8 cellular contexts compared by ENCODE assay signal in the genomic region with DNA sequence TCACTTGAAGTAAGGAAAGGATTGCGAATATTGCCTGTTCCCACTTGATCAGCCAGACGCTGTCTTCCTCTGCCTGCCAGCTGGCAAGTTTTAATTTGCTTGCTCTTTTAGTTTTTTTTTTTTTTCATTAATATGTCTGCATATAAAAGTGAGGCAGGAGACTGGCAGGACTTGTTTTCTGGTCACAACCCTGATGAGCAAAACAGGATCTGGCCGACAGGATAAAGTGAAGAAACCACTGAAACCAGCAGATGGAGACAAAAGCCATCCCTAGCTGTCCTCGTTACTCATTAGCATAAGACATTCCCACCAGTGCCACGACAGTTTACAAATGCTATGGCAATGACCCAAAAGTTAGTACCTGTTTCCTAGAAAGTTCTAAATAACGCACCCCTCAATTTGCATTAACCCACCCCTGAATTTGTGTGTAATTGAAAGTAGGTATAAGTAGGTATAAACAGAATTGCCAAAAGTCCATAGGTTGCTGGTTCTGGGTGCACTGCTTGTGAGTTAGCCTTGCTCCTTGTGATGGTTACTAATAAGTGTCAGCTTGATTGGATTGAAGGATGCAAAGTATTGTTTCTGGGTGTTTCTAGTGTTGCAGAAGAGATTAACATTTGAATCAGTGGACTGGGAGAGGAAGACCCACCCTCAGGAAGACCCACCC.
DNase-seq lines count a peak whose midpoint lies in the region; ATAC-seq and TF ChIP-seq lines count a peak whose summit lies in the region.

No MANE protein-coding gene starts in this region.

- intact Hi-C loops in sigmoid colon (cut with DNase I): no loop called here

- CTCF ChIA-PET in BJ (lab: Yijun Ruan, JAX): interaction anchor here (0.8 kb wide), 1 partner anchor 11 kb away, joined by 3 read pairs; no protein-coding TSS in a partner anchor
- CTCF ChIA-PET in HEK293 (lab: Yijun Ruan, JAX): interaction anchor here (0.7 to 1.1 kb wide), 2 partner anchors 11 to 467 kb away, joined by 3 read pairs; no protein-coding TSS in a partner anchor

- H3K4me3 Mint-ChIP-seq in neural progenitor cell: no peak overlapping the region

- DNase-seq in BJ (ENCODE audit: low read depth) (no peak), epithelial cell of proximal tubule (ENCODE audit: low read depth) (no peak), neural progenitor cell (ENCODE audit: low spot score) (peak; percentile 19), sigmoid colon (no peak)

- TF ChIP-seq EP300 in sigmoid colon (IDR thresholded peaks at IDR 0.05): no peak

- no peak overlapping the region for H3K27ac Mint-ChIP-seq in neural progenitor cell

- POLR2A ChIA-PET in BJ (lab: Charles Lee): no interaction called here
- POLR2A ChIA-PET in HEK293 (lab: Yijun Ruan, JAX): no interaction called here

- no peaks in the 10 kb centered on the region for H3K9me3 ChIP-seq in HEK293 (ENCODE audit: control insufficient read depth, insufficient read depth, low read depth, low read length)
- no peaks in the 10 kb centered on the region for H3K9me3 ChIP-seq in OCI-LY3 (ENCODE audit: insufficient read depth, low read length)
- H3K9me3 ChIP-seq in neural progenitor cell (ENCODE audit: low read depth): no peaks in the 10 kb centered on the region
- H3K9me3 ChIP-seq in sigmoid colon: no peaks in the 10 kb centered on the region

- H3K4me3 ChIP-seq in BJ (ENCODE audit: low read depth, low read length) (no peak overlapping the region), HEK293 (ENCODE audit: low read depth, low read length) (no peak overlapping the region), OCI-LY3 (ENCODE audit: low read length) (no peak overlapping the region), epithelial cell of proximal tubule (ENCODE audit: low read depth, low read length) (no peak overlapping the region), neural progenitor cell (no peak overlapping the region), sigmoid colon (no peak overlapping the region)

- H3K27ac ChIP-seq in HEK293 (ENCODE audit: extremely low read depth, low read depth, low read length) (no peak overlapping the region), OCI-LY3 (ENCODE audit: low read length) (no peak overlapping the region), neural progenitor cell (no peak overlapping the region), sigmoid colon (no peak overlapping the region)

- TF ChIP-seq CTCF in BJ (IDR thresholded peaks at IDR 0.05; ENCODE audit: insufficient read depth, low read depth, low read length) (peak; percentile 51), HEK293 (tag by site-specific recombination; IDR thresholded peaks at IDR 0.05) (no peak), OCI-LY3 (IDR thresholded peaks at IDR 0.05; ENCODE audit: low read depth, low read length) (peak; percentile 41), epithelial cell of proximal tubule (conservative IDR thresholded peaks at IDR 0.05; ENCODE audit: low read depth, low read length) (peak; percentile 71), neural progenitor cell (IDR thresholded peaks at IDR 0.05) (peak; percentile 41), sigmoid colon (IDR thresholded peaks at IDR 0.05) (peak in 2 of 4 experiments; percentile 10 to 14)

- H3K9me3 Mint-ChIP-seq in neural progenitor cell: peaks cover 3% of the 10 kb centered on the region

- H3K36me3 ChIP-seq in BJ (ENCODE audit: control insufficient read depth, insufficient read depth, low read length) (no peaks in the 10 kb centered on the region), HEK293 (ENCODE audit: control insufficient read depth in 2 of 2, insufficient read depth in 1 of 2, low read length in 2 of 2) (no peaks in the 10 kb centered on the region), OCI-LY3 (replicated peaks; ENCODE audit: low read depth, low read length) (no peaks in the 10 kb centered on the region), neural progenitor cell (no peaks in the 10 kb centered on the region), sigmoid colon (no peaks in the 10 kb centered on the region)

- no peaks in the 10 kb centered on the region for H3K79me2 ChIP-seq in OCI-LY3 (ENCODE audit: low read length)
- no peaks in the 10 kb centered on the region for H3K79me2 ChIP-seq in neural progenitor cell (ENCODE audit: low read depth)

- peaks cover 6% of the 10 kb centered on the region for H3K27me3 Mint-ChIP-seq in neural progenitor cell (ENCODE audit: insufficient read depth, low read depth)

- no peak for ATAC-seq in HG02840 (IDR thresholded peaks at IDR 0.05; ENCODE audit: low FRiP score, unreplicated experiment)
- no peak for ATAC-seq in HG03571 (IDR thresholded peaks at IDR 0.05; ENCODE audit: unreplicated experiment)

- H3K27me3 ChIP-seq in BJ (ENCODE audit: control insufficient read depth, insufficient read depth, low read length): peaks cover 5% of the 10 kb centered on the region
- no peaks in the 10 kb centered on the region for H3K27me3 ChIP-seq in OCI-LY3 (ENCODE audit: low read depth, low read length)
- H3K27me3 ChIP-seq in neural progenitor cell: no peaks in the 10 kb centered on the region
- H3K27me3 ChIP-seq in sigmoid colon: no peaks in the 10 kb centered on the region

- no peak for TF ChIP-seq POLR2A in sigmoid colon (IDR thresholded peaks at IDR 0.05)

- no peak overlapping the region for H3K9ac ChIP-seq in OCI-LY3 (ENCODE audit: low read length)
- no peak overlapping the region for H3K9ac ChIP-seq in neural progenitor cell

- H3K4me2 ChIP-seq in OCI-LY3 (ENCODE audit: low read length) (0 out of 2 replicates have a peak overlapping the region, but pooled peaks have one; percentile 15), neural progenitor cell (no peak overlapping the region)

- H3F3A ChIP-seq in neural progenitor cell (ENCODE audit: low read depth): no peaks in the 10 kb centered on the region

- H3K4me1 Mint-ChIP-seq in neural progenitor cell: no peaks in the 10 kb centered on the region

- H3K4me1 ChIP-seq in HEK293 (ENCODE audit: control insufficient read depth, insufficient read depth, low read length) (no peaks in the 10 kb centered on the region), OCI-LY3 (ENCODE audit: low read length) (no peaks in the 10 kb centered on the region), neural progenitor cell (no peaks in the 10 kb centered on the region), sigmoid colon (no peaks in the 10 kb centered on the region)

- H4K20me1 ChIP-seq in OCI-LY3 (ENCODE audit: insufficient read depth, low read length) (no peaks in the 10 kb centered on the region), neural progenitor cell (ENCODE audit: low read depth) (no peaks in the 10 kb centered on the region)

- 36 to 39% methylated on average over 6 of the region's 6 CpGs for WGBS in sigmoid colon, 2 donors

- no peaks in the 10 kb centered on the region for H3K36me3 Mint-ChIP-seq in neural progenitor cell

- H2AFZ ChIP-seq in OCI-LY3 (ENCODE audit: low read depth, low read length) (no peak overlapping the region), neural progenitor cell (replicated peaks) (no peak overlapping the region)

TF ChIP-seq in HEK293, 187 proteins besides CTCF, POLR2A, EP300 and RAD21:
- TF ChIP-seq ZNF624 (tag by site-specific recombination; IDR thresholded peaks at IDR 0.05): no peak
- TF ChIP-seq ZNF654 (tag by site-specific recombination; IDR thresholded peaks at IDR 0.05; ENCODE audit: low read depth): peak; percentile 69
TF ChIP-seq in HEK293: peak in this region for 1.
